ENCODE assay signal across 8 cellular contexts in the genomic region with DNA sequence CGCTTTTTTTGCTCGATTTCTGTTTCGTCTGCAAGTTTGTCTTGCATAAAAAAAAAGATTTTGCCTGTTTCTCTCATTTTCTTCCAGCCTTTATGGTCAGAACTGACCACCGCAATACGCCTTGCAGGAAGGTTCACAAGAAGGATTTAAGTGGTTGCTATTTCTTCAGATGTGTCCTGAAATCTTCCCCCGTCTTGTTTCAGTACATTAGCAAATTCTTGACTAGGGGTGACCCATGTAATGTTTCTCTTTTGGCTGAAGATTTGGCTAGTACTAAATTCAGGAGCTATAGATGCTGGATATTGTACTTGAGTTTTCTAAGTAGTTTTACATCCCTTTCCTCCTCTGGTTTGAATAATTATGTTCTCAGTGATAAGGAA. TPM values are rescaled to one million over a fixed set of nuclear protein-coding genes. Genes with fewer than 3 reads are reported as not detected.
DNase-seq lines count a peak whose midpoint lies in the region; ATAC-seq and TF ChIP-seq lines count a peak whose summit lies in the region.

No MANE protein-coding gene starts in this region.

- peaks cover 2% of the 10 kb centered on the region for H3K36me3 Mint-ChIP-seq in activated CD4-positive, alpha-beta T cell treated with anti-CD3 and anti-CD28 coated beads, Interleukin-2, amount 10 ng/mL, durations not matched to agents 24 days and 14 days (ENCODE audit: low read depth)

- no peak for TF ChIP-seq CTCF in kidney epithelial cell (IDR thresholded peaks at IDR 0.05; ENCODE audit: insufficient read depth, low read length, poor library complexity, severe bottlenecking)
- TF ChIP-seq CTCF in thoracic aorta (IDR thresholded peaks at IDR 0.05): no peak

- intact Hi-C loops in activated CD4-positive, alpha-beta T cell treated with anti-CD3 and anti-CD28 coated beads, Interleukin-2, amount 10 ng/mL, durations not matched to agents 24 days and 14 days (cut with micrococcal nuclease): loop anchor here (1.0 to 5.0 kb wide), 6 partner anchors 49 to 1229 kb away; partner anchors contain the start of genes HMSD, KDSR and VPS4B

- H3K27me3 Mint-ChIP-seq in activated CD4-positive, alpha-beta T cell treated with anti-CD3 and anti-CD28 coated beads, Interleukin-2, amount 10 ng/mL, durations not matched to agents 24 days and 14 days: peaks cover 24% of the 10 kb centered on the region

- peak overlapping the region; percentile 73 for H3K4me3 Mint-ChIP-seq in activated CD4-positive, alpha-beta T cell treated with anti-CD3 and anti-CD28 coated beads, Interleukin-2, amount 10 ng/mL, durations not matched to agents 24 days and 14 days

- H3K27ac Mint-ChIP-seq in activated CD4-positive, alpha-beta T cell treated with anti-CD3 and anti-CD28 coated beads, Interleukin-2, amount 10 ng/mL, durations not matched to agents 24 days and 14 days: no peak overlapping the region

- H3K27ac ChIP-seq in thoracic aorta: peak overlapping the region in 1 of 2 donors; percentile 11

- H3K27me3 ChIP-seq in kidney epithelial cell (ENCODE audit: control insufficient read depth, insufficient read depth, low read length) (no peaks in the 10 kb centered on the region), thoracic aorta (replicated peaks; ENCODE audit: insufficient read depth) (no peaks in the 10 kb centered on the region)

- H3K9me3 ChIP-seq in thoracic aorta: no peaks in the 10 kb centered on the region

- H3K36me3 ChIP-seq in kidney epithelial cell (ENCODE audit: control insufficient read depth, insufficient read depth, low read length) (no peaks in the 10 kb centered on the region), thoracic aorta (no peaks in the 10 kb centered on the region)

- H3K4me3 ChIP-seq in kidney epithelial cell (ENCODE audit: low read depth, low read length): peak overlapping the region; percentile 76
- peak overlapping the region; percentile 85 for H3K4me3 ChIP-seq in thoracic aorta

- no peak for ATAC-seq in thoracic aorta (ENCODE audit: insufficient number of reproducible peaks, low FRiP score, low read depth)
- no peak for ATAC-seq in HG03139 (IDR thresholded peaks at IDR 0.05; ENCODE audit: unreplicated experiment)

- H3K9me3 Mint-ChIP-seq in activated CD4-positive, alpha-beta T cell treated with anti-CD3 and anti-CD28 coated beads, Interleukin-2, amount 10 ng/mL, durations not matched to agents 24 days and 14 days: no peaks in the 10 kb centered on the region

- H3K4me1 ChIP-seq in thoracic aorta (ENCODE audit: control insufficient read depth in 1 of 2, low read depth in 2 of 2): peaks cover 16 to 47% of the 10 kb centered on the region in 2 donors

- DNase-seq in activated CD4-positive, alpha-beta T cell treated with anti-CD3 and anti-CD28 coated beads, Interleukin-2, amount 10 ng/mL, durations not matched to agents 24 days and 14 days: no peak
- no peak for DNase-seq in activated CD4-positive, alpha-beta T cell treated with anti-CD3 and anti-CD28 coated beads, Interleukin-2, amount 50 U/mL, for 48 hours
- DNase-seq in amniotic epithelial cell (ENCODE audit: low read depth) (peak; percentile 49), kidney epithelial cell (ENCODE audit: low read depth) (no peak), thoracic aorta (ENCODE audit: low spot score) (no peak), dedifferentiated amniotic fluid mesenchymal stem cell (ENCODE audit: extremely low spot score) (no peak), globus pallidus (ENCODE audit: low spot score) (no peak)

- peaks cover 30% of the 10 kb centered on the region for H3K4me1 Mint-ChIP-seq in activated CD4-positive, alpha-beta T cell treated with anti-CD3 and anti-CD28 coated beads, Interleukin-2, amount 10 ng/mL, durations not matched to agents 24 days and 14 days

RNA-seq across cellular contexts. Expression of gene PHLPP1, which starts 2.5 kb away (rescaled TPM):
- 12.3 and 14.3 TPM in 2 replicates for total RNA-seq in activated CD4-positive, alpha-beta T cell treated with anti-CD3 and anti-CD28 coated beads, Interleukin-2, amount 10 ng/mL, durations not matched to agents 24 days and 14 days
- total RNA-seq in kidney epithelial cell (4.4 and 5.2 TPM in 2 replicates), thoracic aorta (10 to 100 TPM in 1 of 2 donors, 1 to 10 TPM in 1; 8.1 to 11.6 TPM)
